Comparison of ENCODE assay signal across 20 cellular contexts in the genomic region with DNA sequence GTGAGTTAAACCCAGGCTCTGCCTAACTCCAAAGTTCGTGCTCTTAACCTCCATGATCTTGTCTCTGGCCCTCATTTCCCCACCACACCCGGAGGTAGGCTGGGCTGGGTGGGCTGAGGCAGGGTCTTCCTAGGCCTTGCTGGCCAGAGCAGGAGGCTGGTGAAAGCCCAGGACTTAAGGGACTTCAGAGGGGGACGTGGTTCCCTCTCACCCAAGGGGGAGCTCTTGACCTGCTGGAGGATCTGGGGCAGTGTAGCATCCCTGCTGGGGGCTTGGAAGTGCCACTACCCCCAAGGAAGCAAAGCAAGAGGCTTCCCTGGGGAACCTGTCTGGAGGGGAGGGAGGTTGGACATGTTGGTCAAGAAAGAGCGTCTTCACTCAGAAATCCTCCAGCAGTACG. TPM values are rescaled to one million over a fixed set of nuclear protein-coding genes. Genes with fewer than 3 reads are reported as not detected.
DNase-seq lines count a peak whose midpoint lies in the region; ATAC-seq, FAIRE-seq and TF ChIP-seq lines count a peak whose summit lies in the region.
"Had no signal": no experiment of that assay in that cellular context is flagged by ENCODE, and none has a peak within 500 bp of the region (broad histone marks: within the 10 kb centered on the region; RNA-seq: fewer than 3 reads in every experiment).

No MANE protein-coding gene starts in this region.

- TF ChIP-seq CTCF in GM12872 (IDR thresholded peaks at IDR 0.05; ENCODE audit: insufficient read depth, low read depth, low read length), result peak; percentile 24; the same call in 1 of the 3 replicates
- no peak for TF ChIP-seq CTCF in GM12878 (IDR thresholded peaks at IDR 0.05 in 2 of 3, conservative IDR thresholded peaks at IDR 0.05 in 1 of 3; ENCODE audit: control insufficient read depth in 2 of 3, extremely low read depth in 1 of 3, insufficient read depth in 1 of 3, low read depth in 3 of 3, low read length in 3 of 3)

- H3K4me3 ChIP-seq in GM12878, result no peak overlapping the region
- H3K4me3 ChIP-seq: prostate gland had no signal

- 25% methylated on average over 5 of the region's 5 CpGs for WGBS in GM12878 (ENCODE audit: insufficient coverage, insufficient replicate concordance, low lambda C conversion rate, missing lambda C conversion rate)

- H3K4me2 ChIP-seq in GM12878 (ENCODE audit: control insufficient read depth, insufficient read depth), result no peak overlapping the region
- H3K4me2 ChIP-seq: SK-N-SH had no signal

- TF ChIP-seq RAD21 in Ishikawa (IDR thresholded peaks at IDR 0.05; ENCODE audit: low read depth), result peak; percentile 16; the same call in 1 of the 2 replicates
- TF ChIP-seq RAD21 in GM12878 (IDR thresholded peaks at IDR 0.05; ENCODE audit: insufficient read depth, low read depth, low read length), result peak; percentile 28

- ATAC-seq in GM12878 (no peak), HG03439 (IDR thresholded peaks at IDR 0.05; ENCODE audit: unreplicated experiment) (no peak)

- BruUV-seq in GM12878 (replicated peaks; lab: Mats Ljungman, UMichigan), result no TSS peak

- no peaks in the 10 kb centered on the region for H3K27me3 ChIP-seq in GM12878 (replicated peaks in 1 of 2; ENCODE audit: control insufficient read depth in 2 of 2, insufficient read depth in 2 of 2, low read length in 1 of 2)

- H4K20me1 ChIP-seq in GM12878 (ENCODE audit: control insufficient read depth, insufficient read depth), result no peaks in the 10 kb centered on the region

- H3K36me3 ChIP-seq in GM12878 (ENCODE audit: control insufficient read depth in 2 of 2, insufficient read depth in 2 of 2, low read length in 1 of 2), result no peaks in the 10 kb centered on the region
- H3K36me3 ChIP-seq: prostate gland had no signal

- no peak overlapping the region for H3K9ac ChIP-seq in GM12878 (ENCODE audit: control insufficient read depth, insufficient read depth, low read length)
- H3K9ac ChIP-seq: SK-N-SH had no signal

- RAD21 ChIA-PET in GM12878 (lab: Charles Lee; ENCODE audit: unreplicated experiment), result no interaction called here

- SMC1A ChIA-PET in GM12878 (lab: Charles Lee; ENCODE audit: uncharacterized antibody, unreplicated experiment), result no interaction called here

- no peak for TF ChIP-seq POLR2A in GM12878 (IDR thresholded peaks at IDR 0.05; ENCODE audit: low read depth, low read length)

- no peaks in the 10 kb centered on the region for H3K9me3 ChIP-seq in GM12878 (replicated peaks; ENCODE audit: control insufficient read depth, insufficient read depth, low read length)
- H3K9me3 ChIP-seq: prostate gland, SK-N-SH had no signal

- intact Hi-C loops in GM12878 (cut with micrococcal nuclease; ENCODE audit: unreplicated experiment), result loop anchor here (5.0 kb wide), 1 partner anchor 173 kb away; no protein-coding TSS in a partner anchor
- intact Hi-C loops in posterior vena cava (cut with DNase I), result no loop called here

- TF ChIP-seq EP300 in Ishikawa (IDR thresholded peaks at IDR 0.05; ENCODE audit: borderline replicate concordance), result no peak
- TF ChIP-seq EP300 in GM12878 (IDR thresholded peaks at IDR 0.05; ENCODE audit: borderline replicate concordance in 1 of 2, control insufficient read depth in 1 of 2, low read depth in 2 of 2, low read length in 2 of 2), result no peak

- no peaks in the 10 kb centered on the region for H3K4me1 ChIP-seq in GM12878 (ENCODE audit: control insufficient read depth, insufficient read depth, low read length)

- no peak for FAIRE-seq in GM12878 (lab: Jason Lieb, UNC)
- FAIRE-seq: colon had no signal

- CTCF ChIA-PET in GM12878 (lab: Yijun Ruan, JAX), result no interaction called here

- no peaks in the 10 kb centered on the region for H3K79me2 ChIP-seq in GM12878 (ENCODE audit: control insufficient read depth, insufficient read depth, low read length)

- in situ Hi-C loops in GM12878 (cut with MboI), result no loop called here

- H2AFZ ChIP-seq in GM12878 (ENCODE audit: control insufficient read depth, low read depth, low read length), result no peak overlapping the region

- POLR2A ChIA-PET in GM12878 (lab: Charles Lee), result no interaction called here

- no peak for DNase-seq in GM12878 (ENCODE audit: low read depth, low spot score)
- peak; percentile 59 for DNase-seq in posterior vena cava (ENCODE audit: low spot score)
- no peak for DNase-seq in iPS-NIHi7 (ENCODE audit: extremely low spot score)
- no peak for DNase-seq in cerebellar cortex (ENCODE audit: low spot score)
- DNase-seq: activated CD4-positive, alpha-beta T cell treated with anti-CD3 and anti-CD28 coated beads for 48 hours; activated CD8-positive, alpha-beta memory T cell treated with anti-CD3 and anti-CD28 coated beads, Interleukin-2, amount 50 U/mL, for 4 hours; activated naive CD4-positive, alpha-beta T cell treated with anti-CD3 and anti-CD28 coated beads for 36 hours; foreskin fibroblast; KBM-7; NCI-H2029; NCI-H510A treated with DMSO at 0.1 percent for 48 hours; SK-N-SH had no signal

- H3K27ac ChIP-seq in GM12878 (ENCODE audit: control insufficient read depth, insufficient read depth), result no peak overlapping the region
- H3K27ac ChIP-seq: HL-60, prostate gland had no signal

TF ChIP-seq in Ishikawa, 13 proteins besides CTCF, POLR2A, EP300 and RAD21 (continues in another document):
- TF ChIP-seq NFIC (IDR thresholded peaks at IDR 0.05), result no peak
- no peak for TF ChIP-seq YY1 (IDR thresholded peaks at IDR 0.05; ENCODE audit: low read depth)
- no peak for TF ChIP-seq FOXM1 (IDR thresholded peaks at IDR 0.05; ENCODE audit: borderline replicate concordance, low read depth)
- TF ChIP-seq TAF1 (IDR thresholded peaks at IDR 0.05; ENCODE audit: low read depth), result no peak
- TF ChIP-seq TCF12 (IDR thresholded peaks at IDR 0.05; ENCODE audit: low read depth), result no peak
- TF ChIP-seq, protein P1, sequence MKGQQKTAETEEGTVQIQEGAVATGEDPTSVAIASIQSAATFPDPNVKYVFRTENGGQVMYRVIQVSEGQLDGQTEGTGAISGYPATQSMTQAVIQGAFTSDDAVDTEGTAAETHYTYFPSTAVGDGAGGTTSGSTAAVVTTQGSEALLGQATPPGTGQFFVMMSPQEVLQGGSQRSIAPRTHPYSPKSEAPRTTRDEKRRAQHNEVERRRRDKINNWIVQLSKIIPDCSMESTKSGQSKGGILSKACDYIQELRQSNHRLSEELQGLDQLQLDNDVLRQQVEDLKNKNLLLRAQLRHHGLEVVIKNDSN (IDR thresholded peaks at IDR 0.05), result no peak

TF ChIP-seq in GM12878, 131 proteins besides CTCF, POLR2A, EP300 and RAD21 (continues in another document):
- TF ChIP-seq RB1 (IDR thresholded peaks at IDR 0.05; ENCODE audit: borderline replicate concordance) (no peak), SMAD5 (IDR thresholded peaks at IDR 0.05; ENCODE audit: low read depth) (no peak)
- TF ChIP-seq, protein P2, sequence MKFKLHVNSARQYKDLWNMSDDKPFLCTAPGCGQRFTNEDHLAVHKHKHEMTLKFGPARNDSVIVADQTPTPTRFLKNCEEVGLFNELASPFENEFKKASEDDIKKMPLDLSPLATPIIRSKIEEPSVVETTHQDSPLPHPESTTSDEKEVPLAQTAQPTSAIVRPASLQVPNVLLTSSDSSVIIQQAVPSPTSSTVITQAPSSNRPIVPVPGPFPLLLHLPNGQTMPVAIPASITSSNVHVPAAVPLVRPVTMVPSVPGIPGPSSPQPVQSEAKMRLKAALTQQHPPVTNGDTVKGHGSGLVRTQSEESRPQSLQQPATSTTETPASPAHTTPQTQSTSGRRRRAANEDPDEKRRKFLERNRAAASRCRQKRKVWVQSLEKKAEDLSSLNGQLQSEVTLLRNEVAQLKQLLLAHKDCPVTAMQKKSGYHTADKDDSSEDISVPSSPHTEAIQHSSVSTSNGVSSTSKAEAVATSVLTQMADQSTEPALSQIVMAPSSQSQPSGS (IDR thresholded peaks at IDR 0.05; ENCODE audit: low read length), result no peak

RNA-seq across cellular contexts. Expression of a gene that starts 14.7 kb away (rescaled TPM):
- total RNA-seq in GM12878 (2013; cell fraction: nucleolus; rRNA removed), result not detected in 2 replicates
- 0.44 and 0.68 TPM in 2 replicates for total RNA-seq in GM12878 (2014; rRNA removed)
- total RNA-seq in GM12878 (2014; rRNA removed; fragmentation: Illumina TruSeq; extraction: Trizol), result 0.18 TPM in 1 of 2 replicates, not detected in the other
- 0.77 and 1.1 TPM in 2 replicates for total RNA-seq in GM12878 (2021)
- polyA plus RNA-seq in GM12878 (2011; ENCODE audit: low read depth), result not detected
- polyA plus RNA-seq in GM12878 (2011; rRNA removed), result not detected in 2 replicates
- polyA plus RNA-seq in GM12878 (2011; cell fraction: cytosol; rRNA removed), result not detected in 2 replicates
- polyA plus RNA-seq in GM12878 (2011; cell fraction: nucleus; rRNA removed), result not detected in 2 replicates
- polyA plus RNA-seq in GM12878 (2012), result 0.18 and 0.31 TPM in 2 replicates
- polyA plus RNA-seq in GM12878 (2014; fragmentation: Illumina TruSeq; extraction: Trizol), result not detected in 2 replicates
- polyA plus RNA-seq in GM12878 (2014; fragmentation: Nextera tagmentation; extraction: Ambion mirVana), result not detected
- 0.96 and 1.2 TPM in 2 replicates for polyA plus RNA-seq in GM12878 (2014; rRNA removed)
- under 1 TPM; 0.16 to 0.43 TPM for polyA plus RNA-seq in GM12878 (2016; fragmentation: Nextera tagmentation; extraction: Ambion mirVana)
- polyA minus RNA-seq in GM12878 (2011; rRNA and poly(A)+ RNA removed), result not detected in 2 replicates
- 1.6 and 1.9 TPM in 2 replicates for polyA minus RNA-seq in GM12878 (2011; cell fraction: cytosol; rRNA and poly(A)+ RNA removed)
- polyA minus RNA-seq in GM12878 (2011; cell fraction: nucleus; rRNA and poly(A)+ RNA removed), result 0.96 TPM in 1 of 2 replicates, not detected in the other
- under 1 TPM; 0.81 to 0.97 TPM for total RNA-seq in posterior vena cava
- total RNA-seq: natural killer cell treated with Interleukin-12 subunit alpha and Interleukin-12 subunit beta and Interleukin-15 and Interleukin-18, amount 100 ng/mL, for 72 hours had no signal
- polyA plus RNA-seq: SK-N-SH had no signal

RNA-seq across cellular contexts. Expression of a gene that starts 51.6 kb away (rescaled TPM):
- not detected in 2 replicates for total RNA-seq in GM12878 (2013; cell fraction: nucleolus; rRNA removed)
- total RNA-seq in GM12878 (2014; rRNA removed), result 0.27 TPM in 1 of 2 replicates, not detected in the other
- 0.14 TPM in 1 of 2 replicates, not detected in the other for total RNA-seq in GM12878 (2014; rRNA removed; fragmentation: Illumina TruSeq; extraction: Trizol)
- total RNA-seq in GM12878 (2021), result 0.18 TPM in 1 of 2 replicates, not detected in the other
- polyA plus RNA-seq in GM12878 (2011; ENCODE audit: low read depth), result 0.26 TPM
- polyA plus RNA-seq in GM12878 (2011; rRNA removed), result 0.33 and 0.38 TPM in 2 replicates
- 0.15 and 0.48 TPM in 2 replicates for polyA plus RNA-seq in GM12878 (2011; cell fraction: cytosol; rRNA removed)
- 0.70 and 0.75 TPM in 2 replicates for polyA plus RNA-seq in GM12878 (2011; cell fraction: nucleus; rRNA removed)
- 0.11 TPM in 1 of 2 replicates, not detected in the other for polyA plus RNA-seq in GM12878 (2012)
- 0.06 TPM in 1 of 2 replicates, not detected in the other for polyA plus RNA-seq in GM12878 (2014; fragmentation: Illumina TruSeq; extraction: Trizol)
- under 1 TPM; 0.11 to 0.15 TPM for polyA plus RNA-seq in GM12878 (2014; fragmentation: Nextera tagmentation; extraction: Ambion mirVana)
- 0.18 TPM in 1 of 2 replicates, not detected in the other for polyA plus RNA-seq in GM12878 (2014; rRNA removed)
- polyA plus RNA-seq in GM12878 (2016; fragmentation: Nextera tagmentation; extraction: Ambion mirVana), result under 1 TPM in 1 of 2 experiments, not detected in 1; 0.12 TPM
- 0.37 TPM in 1 of 2 replicates, not detected in the other for polyA minus RNA-seq in GM12878 (2011; rRNA and poly(A)+ RNA removed)
- polyA minus RNA-seq in GM12878 (2011; cell fraction: cytosol; rRNA and poly(A)+ RNA removed), result not detected in 2 replicates
- 0.24 and 0.38 TPM in 2 replicates for polyA minus RNA-seq in GM12878 (2011; cell fraction: nucleus; rRNA and poly(A)+ RNA removed)
- total RNA-seq in posterior vena cava, result under 1 TPM in 1 of 2 donors, not detected in 1; 0.43 TPM
- total RNA-seq: temporal lobe had no signal
